Comparison of ENCODE assay signal across 30 cellular contexts in the genomic region with DNA sequence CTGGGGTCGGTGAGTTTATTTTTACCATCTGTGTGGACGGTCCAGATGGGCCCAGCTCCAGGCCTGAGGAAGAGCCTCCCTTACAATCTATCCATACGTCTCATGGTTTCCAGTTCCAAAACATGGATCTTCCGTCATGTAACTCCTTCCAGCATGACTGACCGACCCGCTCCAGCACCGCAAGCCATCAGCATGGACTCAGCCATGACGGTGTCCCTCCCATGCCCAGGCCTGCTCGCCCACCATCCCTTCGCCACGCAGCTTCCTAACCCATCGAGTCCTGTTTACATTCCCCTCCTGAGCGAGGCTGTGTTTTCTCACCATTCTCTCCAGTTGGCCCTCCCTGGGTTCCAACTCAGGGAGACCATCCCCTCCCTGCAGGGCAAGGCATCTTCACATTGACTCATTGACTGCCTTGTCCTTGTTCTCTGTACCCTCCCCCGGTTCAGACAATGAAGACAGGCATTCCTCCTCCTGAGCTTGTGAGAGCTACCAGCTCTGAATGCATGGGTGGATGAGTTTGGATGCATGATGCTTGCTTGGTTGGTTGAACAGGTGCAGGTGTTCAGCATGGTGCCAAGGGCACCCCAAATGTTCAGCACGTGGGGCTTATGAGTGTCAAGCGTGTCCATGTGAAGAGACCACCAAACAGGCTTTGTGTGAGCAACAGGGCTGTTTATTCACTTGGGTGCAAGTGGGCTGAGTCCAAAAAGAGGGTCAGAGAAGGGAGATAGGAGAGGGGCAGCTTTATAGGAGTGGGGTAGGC.
A peak's percentile ranks its signal among the peaks of the same experiment; 100 is the strongest.
DNase-seq lines count a peak whose midpoint lies in the region; ATAC-seq and TF ChIP-seq lines count a peak whose summit lies in the region.
"Had no signal": no experiment of that assay in that cellular context is flagged by ENCODE, and none has a peak within 500 bp of the region (broad histone marks: within the 10 kb centered on the region; RNA-seq: fewer than 3 reads in every experiment).

No MANE protein-coding gene starts in this region.

- intact Hi-C loops in activated T-helper 1 cell treated with anti-CD3 and anti-CD28 coated beads, Interleukin-12 subunit alpha, Interleukin-12 subunit beta, Interleukin-2, Interleukin-4 antibody, amounts not matched to agents 30 ng/mL and 10 ng/mL and 1 ng/mL, durations not matched to agents 14 hours and 24 hours and 36 hours (cut with micrococcal nuclease), result no loop called here

- TF ChIP-seq CTCF in mesothelial cell of epicardium (IDR thresholded peaks at IDR 0.05; ENCODE audit: unreplicated experiment) (no peak), type B pancreatic cell (conservative IDR thresholded peaks at IDR 0.05) (no peak)

- ATAC-seq in activated CD8-positive, alpha-beta memory T cell treated with anti-CD3 and anti-CD28 coated beads, Interleukin-2, amount 10 ng/mL, durations not matched to agents 7 days and 5 days, result no peak
- ATAC-seq: left lung; naive thymus-derived CD8-positive, alpha-beta T cell; Panc1; right lobe of liver had no signal

- H3K36me3 Mint-ChIP-seq in activated CD8-positive, alpha-beta memory T cell treated with anti-CD3 and anti-CD28 coated beads, Interleukin-2, amount 10 ng/mL, durations not matched to agents 7 days and 5 days, result no peaks in the 10 kb centered on the region
- peaks cover 3% of the 10 kb centered on the region for H3K36me3 Mint-ChIP-seq in mesothelial cell of epicardium
- no peaks in the 10 kb centered on the region for H3K36me3 Mint-ChIP-seq in type B pancreatic cell
- H3K36me3 Mint-ChIP-seq in activated T-helper 1 cell treated with anti-CD3 and anti-CD28 coated beads, Interleukin-12 subunit alpha, Interleukin-12 subunit beta, Interleukin-2, Interleukin-4 antibody, amounts not matched to agents 30 ng/mL and 10 ng/mL and 1 ng/mL, durations not matched to agents 14 hours and 24 hours and 36 hours (ENCODE audit: low read depth), result no peaks in the 10 kb centered on the region
- H3K36me3 Mint-ChIP-seq: activated naive CD4-positive, alpha-beta T cell treated with anti-CD3 and anti-CD28 coated beads, Interleukin-2, amount 10 ng/mL, durations not matched to agents 7 days and 5 days; naive thymus-derived CD8-positive, alpha-beta T cell had no signal

- peak; percentile 18 for DNase-seq in activated CD8-positive, alpha-beta memory T cell treated with anti-CD3 and anti-CD28 coated beads, Interleukin-2, amount 10 ng/mL, durations not matched to agents 7 days and 5 days
- no peak for DNase-seq in activated CD8-positive, alpha-beta memory T cell treated with anti-CD3 and anti-CD28 coated beads, Interleukin-2, amount 50 U/mL, for 48 hours
- no peak for DNase-seq in epithelial cell of prostate (ENCODE audit: low read depth, low spot score)
- DNase-seq in mesothelial cell of epicardium (ENCODE audit: low spot score in 2 of 2, unreplicated experiment in 2 of 2), result no peak
- peak; percentile 58 for DNase-seq in type B pancreatic cell (ENCODE audit: extremely low spot score, unreplicated experiment)
- no peak for DNase-seq in activated T-helper 1 cell treated with anti-CD3 and anti-CD28 coated beads, Interleukin-12 subunit alpha, Interleukin-12 subunit beta, Interleukin-2, Interleukin-4 antibody, amounts not matched to agents 30 ng/mL and 10 ng/mL and 1 ng/mL, durations not matched to agents 14 hours and 24 hours and 36 hours (ENCODE audit: low spot score)
- no peak for DNase-seq in A172 (ENCODE audit: low spot score)
- no peak for DNase-seq in NCI-H1105 (lab: John Stamatoyannopoulos, UW)
- DNase-seq: activated CD4-positive, alpha-beta T cell treated with anti-CD3 and anti-CD28 coated beads, Interleukin-2, amount 10 ng/mL, durations not matched to agents 24 days and 14 days; activated naive CD4-positive, alpha-beta T cell treated with anti-CD3 and anti-CD28 coated beads, Interleukin-2, amount 10 ng/mL, durations not matched to agents 7 days and 5 days; activated T-cell treated with anti-CD3 and anti-CD28 coated beads, Interleukin-2, amount 50 U/mL, for 48 hours; effector CD8-positive, alpha-beta T cell; foreskin melanocyte; HFFc6; hippocampal formation; left lung; midbrain; naive thymus-derived CD8-positive, alpha-beta T cell; NCI-H1694; NCI-H510A; SHP77 treated with DMSO at 0.1 percent for 48 hours; stimulated activated CD4-positive, alpha-beta T cell treated with anti-CD3 and anti-CD28 coated beads, Interleukin-12 subunit alpha, Interleukin-12 subunit beta, amount 100 ng/mL, for 4 hours; stimulated activated CD4-positive, alpha-beta T cell treated with anti-CD3 and anti-CD28 coated beads, Interleukin-4, amount 100 ng/mL, for 1 hour; T-helper 9 cell; WERI-Rb-1 had no signal

- no peak overlapping the region for H3K27ac Mint-ChIP-seq in activated CD8-positive, alpha-beta memory T cell treated with anti-CD3 and anti-CD28 coated beads, Interleukin-2, amount 10 ng/mL, durations not matched to agents 7 days and 5 days
- H3K27ac Mint-ChIP-seq in mesothelial cell of epicardium (peak overlapping the region; percentile 52), type B pancreatic cell (peak overlapping the region; percentile 78)
- H3K27ac Mint-ChIP-seq in activated T-helper 1 cell treated with anti-CD3 and anti-CD28 coated beads, Interleukin-12 subunit alpha, Interleukin-12 subunit beta, Interleukin-2, Interleukin-4 antibody, amounts not matched to agents 30 ng/mL and 10 ng/mL and 1 ng/mL, durations not matched to agents 14 hours and 24 hours and 36 hours, result no peak overlapping the region
- H3K27ac Mint-ChIP-seq: activated CD4-positive, alpha-beta T cell treated with anti-CD3 and anti-CD28 coated beads, Interleukin-2, amount 10 ng/mL, durations not matched to agents 24 days and 14 days; activated naive CD4-positive, alpha-beta T cell treated with anti-CD3 and anti-CD28 coated beads, Interleukin-2, amount 10 ng/mL, durations not matched to agents 7 days and 5 days; HFFc6 had no signal

- no peaks in the 10 kb centered on the region for H3K4me1 Mint-ChIP-seq in activated CD8-positive, alpha-beta memory T cell treated with anti-CD3 and anti-CD28 coated beads, Interleukin-2, amount 10 ng/mL, durations not matched to agents 7 days and 5 days
- peaks cover 19% of the 10 kb centered on the region for H3K4me1 Mint-ChIP-seq in mesothelial cell of epicardium
- H3K4me1 Mint-ChIP-seq in type B pancreatic cell (ENCODE audit: unreplicated experiment), result peaks cover 26% of the 10 kb centered on the region
- no peaks in the 10 kb centered on the region for H3K4me1 Mint-ChIP-seq in activated T-helper 1 cell treated with anti-CD3 and anti-CD28 coated beads, Interleukin-12 subunit alpha, Interleukin-12 subunit beta, Interleukin-2, Interleukin-4 antibody, amounts not matched to agents 30 ng/mL and 10 ng/mL and 1 ng/mL, durations not matched to agents 14 hours and 24 hours and 36 hours (ENCODE audit: low read depth)
- H3K4me1 Mint-ChIP-seq: activated CD4-positive, alpha-beta T cell treated with anti-CD3 and anti-CD28 coated beads, Interleukin-2, amount 10 ng/mL, durations not matched to agents 24 days and 14 days; activated naive CD4-positive, alpha-beta T cell treated with anti-CD3 and anti-CD28 coated beads, Interleukin-2, amount 10 ng/mL, durations not matched to agents 7 days and 5 days had no signal

- no peaks in the 10 kb centered on the region for H3K27me3 Mint-ChIP-seq in activated CD8-positive, alpha-beta memory T cell treated with anti-CD3 and anti-CD28 coated beads, Interleukin-2, amount 10 ng/mL, durations not matched to agents 7 days and 5 days
- no peaks in the 10 kb centered on the region for H3K27me3 Mint-ChIP-seq in mesothelial cell of epicardium (ENCODE audit: low read depth)
- no peaks in the 10 kb centered on the region for H3K27me3 Mint-ChIP-seq in type B pancreatic cell
- no peaks in the 10 kb centered on the region for H3K27me3 Mint-ChIP-seq in activated T-helper 1 cell treated with anti-CD3 and anti-CD28 coated beads, Interleukin-12 subunit alpha, Interleukin-12 subunit beta, Interleukin-2, Interleukin-4 antibody, amounts not matched to agents 30 ng/mL and 10 ng/mL and 1 ng/mL, durations not matched to agents 14 hours and 24 hours and 36 hours (ENCODE audit: insufficient read depth)
- H3K27me3 Mint-ChIP-seq: activated CD4-positive, alpha-beta T cell treated with anti-CD3 and anti-CD28 coated beads, Interleukin-2, amount 10 ng/mL, durations not matched to agents 24 days and 14 days had no signal

- peak overlapping the region; percentile 42 for H3K27ac ChIP-seq in epithelial cell of prostate
- H3K27ac ChIP-seq: 22Rv1, esophagus muscularis mucosa, left lung, parathyroid adenoma, right lobe of liver, WERI-Rb-1 had no signal

- H3K4me3 Mint-ChIP-seq in activated CD8-positive, alpha-beta memory T cell treated with anti-CD3 and anti-CD28 coated beads, Interleukin-2, amount 10 ng/mL, durations not matched to agents 7 days and 5 days, result no peak overlapping the region
- H3K4me3 Mint-ChIP-seq in mesothelial cell of epicardium, result no peak overlapping the region
- H3K4me3 Mint-ChIP-seq in type B pancreatic cell, result peak overlapping the region; percentile 59
- no peak overlapping the region for H3K4me3 Mint-ChIP-seq in activated T-helper 1 cell treated with anti-CD3 and anti-CD28 coated beads, Interleukin-12 subunit alpha, Interleukin-12 subunit beta, Interleukin-2, Interleukin-4 antibody, amounts not matched to agents 30 ng/mL and 10 ng/mL and 1 ng/mL, durations not matched to agents 14 hours and 24 hours and 36 hours
- H3K4me3 Mint-ChIP-seq: activated CD4-positive, alpha-beta T cell treated with anti-CD3 and anti-CD28 coated beads, Interleukin-2, amount 10 ng/mL, durations not matched to agents 24 days and 14 days; activated naive CD4-positive, alpha-beta T cell treated with anti-CD3 and anti-CD28 coated beads, Interleukin-2, amount 10 ng/mL, durations not matched to agents 7 days and 5 days; HFFc6; naive thymus-derived CD8-positive, alpha-beta T cell had no signal

- CTCF ChIA-PET in activated CD8-positive, alpha-beta memory T cell treated with anti-CD3 and anti-CD28 coated beads, Interleukin-2, amount 10 ng/mL, durations not matched to agents 7 days and 5 days (lab: Charles Lee), result no interaction called here

- H3K9me3 Mint-ChIP-seq in activated CD8-positive, alpha-beta memory T cell treated with anti-CD3 and anti-CD28 coated beads, Interleukin-2, amount 10 ng/mL, durations not matched to agents 7 days and 5 days (ENCODE audit: low read depth), result no peaks in the 10 kb centered on the region
- H3K9me3 Mint-ChIP-seq in mesothelial cell of epicardium (peaks cover 10% of the 10 kb centered on the region), type B pancreatic cell (peaks cover 17% of the 10 kb centered on the region)
- H3K9me3 Mint-ChIP-seq in activated T-helper 1 cell treated with anti-CD3 and anti-CD28 coated beads, Interleukin-12 subunit alpha, Interleukin-12 subunit beta, Interleukin-2, Interleukin-4 antibody, amounts not matched to agents 30 ng/mL and 10 ng/mL and 1 ng/mL, durations not matched to agents 14 hours and 24 hours and 36 hours, result no peaks in the 10 kb centered on the region
- H3K9me3 Mint-ChIP-seq: activated CD4-positive, alpha-beta T cell treated with anti-CD3 and anti-CD28 coated beads, Interleukin-2, amount 10 ng/mL, durations not matched to agents 24 days and 14 days; activated naive CD4-positive, alpha-beta T cell treated with anti-CD3 and anti-CD28 coated beads, Interleukin-2, amount 10 ng/mL, durations not matched to agents 7 days and 5 days; naive thymus-derived CD8-positive, alpha-beta T cell had no signal

Comparison
In these comparisons a context has a peak if more than half of its experiments do, and no peak if none do; other contexts are left out.
1. DNase-seq: peak in activated CD8-positive, alpha-beta memory T cell treated with anti-CD3 and anti-CD28 coated beads, Interleukin-2, amount 10 ng/mL, durations not matched to agents 7 days and 5 days (single experiment) and type B pancreatic cell (single experiment); none in activated CD8-positive, alpha-beta memory T cell treated with anti-CD3 and anti-CD28 coated beads, Interleukin-2, amount 50 U/mL, for 48 hours (single experiment), epithelial cell of prostate (single experiment), mesothelial cell of epicardium (0 of 2), activated T-helper 1 cell treated with anti-CD3 and anti-CD28 coated beads, Interleukin-12 subunit alpha, Interleukin-12 subunit beta, Interleukin-2, Interleukin-4 antibody, amounts not matched to agents 30 ng/mL and 10 ng/mL and 1 ng/mL, durations not matched to agents 14 hours and 24 hours and 36 hours (single experiment), A172 (single experiment) and NCI-H1105 (single experiment).
2. H3K27ac Mint-ChIP-seq: peak in mesothelial cell of epicardium (single experiment) and type B pancreatic cell (single experiment); none in activated CD8-positive, alpha-beta memory T cell treated with anti-CD3 and anti-CD28 coated beads, Interleukin-2, amount 10 ng/mL, durations not matched to agents 7 days and 5 days (single experiment) and activated T-helper 1 cell treated with anti-CD3 and anti-CD28 coated beads, Interleukin-12 subunit alpha, Interleukin-12 subunit beta, Interleukin-2, Interleukin-4 antibody, amounts not matched to agents 30 ng/mL and 10 ng/mL and 1 ng/mL, durations not matched to agents 14 hours and 24 hours and 36 hours (single experiment).